In genomic region chr7:26102176-26102575, GRCh38 we compare ENCODE assay signal across 2 cellular contexts.
TF ChIP-seq lines count a peak whose summit lies in the region.

No MANE protein-coding gene starts in this region.

TF ChIP-seq in GM23338, 12 proteins besides CTCF, POLR2A, EP300 and RAD21:
- TF ChIP-seq EZH2 (IDR thresholded peaks at IDR 0.05; ENCODE audit: low read depth, unreplicated experiment) = no peak
- no peak for TF ChIP-seq EZH2phosphoT487 (IDR thresholded peaks at IDR 0.05; ENCODE audit: unreplicated experiment)
- TF ChIP-seq ETS1 (IDR thresholded peaks at IDR 0.05) = no peak
- no peak for TF ChIP-seq POLR2AphosphoS5 (IDR thresholded peaks at IDR 0.05; ENCODE audit: low read depth)
- TF ChIP-seq CREB1 (CRISPR knock-in tag; IDR thresholded peaks at IDR 0.05; ENCODE audit: low read depth) = no peak
- no peak for TF ChIP-seq ZNF114 (CRISPR knock-in tag; IDR thresholded peaks at IDR 0.05)
- TF ChIP-seq ZNF462 (CRISPR knock-in tag; IDR thresholded peaks at IDR 0.05) = no peak
- TF ChIP-seq STAT1 (IDR thresholded peaks at IDR 0.05; ENCODE audit: unreplicated experiment) = no peak
- no peak for TF ChIP-seq ZNF331 (CRISPR knock-in tag; IDR thresholded peaks at IDR 0.05; ENCODE audit: low read depth)
- TF ChIP-seq JUNB (IDR thresholded peaks at IDR 0.05; ENCODE audit: unreplicated experiment) = no peak
- no peak for TF ChIP-seq REST (IDR thresholded peaks at IDR 0.05; ENCODE audit: unreplicated experiment)
- no peak for TF ChIP-seq NANOG (IDR thresholded peaks at IDR 0.05; ENCODE audit: borderline replicate concordance)

TF ChIP-seq in GM12878, 131 proteins besides CTCF, POLR2A, EP300 and RAD21:
- TF ChIP-seq ZNF622 (IDR thresholded peaks at IDR 0.05) (no peak), NRF1 (conservative IDR thresholded peaks at IDR 0.05; ENCODE audit: low read depth, low read length) (no peak), SREBF1 (IDR thresholded peaks at IDR 0.05; ENCODE audit: low read length) (no peak), TCF12 (IDR thresholded peaks at IDR 0.05; ENCODE audit: low read depth, low read length) (no peak), PKNOX1 (IDR thresholded peaks at IDR 0.05) (no peak), CEBPZ (IDR thresholded peaks at IDR 0.05; ENCODE audit: low read depth, low read length) (no peak), PAX5 (IDR thresholded peaks at IDR 0.05; ENCODE audit: borderline replicate concordance, low read depth, low read length) (no peak), TAF1 (IDR thresholded peaks at IDR 0.05; ENCODE audit: borderline replicate concordance, low read depth, low read length) (no peak)
